16 cellular contexts compared by ENCODE assay signal in genomic region chr11:1871531-1871930, GRCh38. TPM values are rescaled to one million over a fixed set of nuclear protein-coding genes. Genes with fewer than 3 reads are reported as not detected.
DNase-seq lines count a peak whose midpoint lies in the region; ATAC-seq and TF ChIP-seq lines count a peak whose summit lies in the region.
"Had no signal": no experiment of that assay in that cellular context is flagged by ENCODE, and none has a peak within 500 bp of the region (broad histone marks: within the 10 kb centered on the region; RNA-seq: fewer than 3 reads in every experiment).

No MANE protein-coding gene starts in this region.

- H3K36me3 ChIP-seq in CD8-positive, alpha-beta T cell (ENCODE audit: insufficient read depth, low read length), result no peaks in the 10 kb centered on the region
- H3K36me3 ChIP-seq in mesenchymal stem cell (ENCODE audit: control insufficient read depth in 1 of 2, insufficient read depth in 2 of 2, low read depth in 1 of 2, low read length in 2 of 2) (no peaks in the 10 kb centered on the region), Caco-2 (ENCODE audit: control insufficient read depth, insufficient read depth, low read length) (no peaks in the 10 kb centered on the region)

- H2BK15ac ChIP-seq in mesenchymal stem cell (ENCODE audit: low read depth, poor library complexity, severe bottlenecking), result peak overlapping the region; percentile 12

- H3K18ac ChIP-seq in mesenchymal stem cell (ENCODE audit: low read depth in 1 of 2, low read length in 2 of 2), result peak overlapping the region in 1 of 2 experiments; percentile 16

- H3K36me3 Mint-ChIP-seq in CD8-positive, alpha-beta T cell, result peaks cover 3% of the 10 kb centered on the region
- H3K36me3 Mint-ChIP-seq in central memory CD8-positive, alpha-beta T cell (ENCODE audit: insufficient read depth), result peaks cover 30% of the 10 kb centered on the region
- peaks cover 89% of the 10 kb centered on the region for H3K36me3 Mint-ChIP-seq in stimulated activated effector memory CD8-positive, alpha-beta T cell treated with anti-CD3 and anti-CD28 coated beads, Interleukin-12 subunit alpha, Interleukin-12 subunit beta, amount 100 ng/mL, for 72 hours
- peaks cover 1% of the 10 kb centered on the region for H3K36me3 Mint-ChIP-seq in activated T-helper 1 cell treated with anti-CD3 and anti-CD28 coated beads, Interleukin-12 subunit alpha, Interleukin-12 subunit beta, Interleukin-2, Interleukin-4 antibody, amounts not matched to agents 30 ng/mL and 10 ng/mL and 1 ng/mL, durations not matched to agents 14 hours and 24 hours and 36 hours (ENCODE audit: low read depth)
- no peaks in the 10 kb centered on the region for H3K36me3 Mint-ChIP-seq in Caco-2 (ENCODE audit: insufficient read depth, unreplicated experiment)

- no peak for ATAC-seq in CD8-positive, alpha-beta T cell
- no peak for ATAC-seq in central memory CD8-positive, alpha-beta T cell (replicated peaks; ENCODE audit: extremely low read depth, poor library complexity, severe bottlenecking)
- no peak for ATAC-seq in stimulated activated effector memory CD8-positive, alpha-beta T cell treated with anti-CD3 and anti-CD28 coated beads, Interleukin-12 subunit alpha, Interleukin-12 subunit beta, amount 100 ng/mL, for 72 hours

- peak overlapping the region; percentile 33 for H3K4me3 ChIP-seq in CD8-positive, alpha-beta T cell (ENCODE audit: low read depth, low read length)
- peak overlapping the region in 1 of 2 experiments; percentile 86 for H3K4me3 ChIP-seq in mesenchymal stem cell (ENCODE audit: insufficient read depth in 1 of 2, low read depth in 1 of 2, low read length in 2 of 2)
- H3K4me3 ChIP-seq in Caco-2 (ENCODE audit: low read depth, low read length), result no peak overlapping the region
- H3K4me3 ChIP-seq: dorsolateral prefrontal cortex had no signal

- no TSS peak for BruUV-seq in Caco-2 (replicated peaks; lab: Mats Ljungman, UMichigan)

- H3K4me1 ChIP-seq in CD8-positive, alpha-beta T cell (ENCODE audit: insufficient read depth, low read length), result peaks cover 65% of the 10 kb centered on the region
- H3K4me1 ChIP-seq in mesenchymal stem cell (ENCODE audit: control insufficient read depth, insufficient read depth, low read depth, low read length) (peaks cover 62% of the 10 kb centered on the region), Caco-2 (peaks cover 4% of the 10 kb centered on the region)

- H2BK12ac ChIP-seq in mesenchymal stem cell (ENCODE audit: low read length in 2 of 2), result peak overlapping the region in 1 of 2 experiments; percentile 37

- POLR2A ChIA-PET in CD8-positive, alpha-beta T cell (lab: Charles Lee), result interaction anchor here (1.8 to 3.1 kb wide), 2 partner anchors 18 to 19 kb away, joined by 6 to 34 read pairs; partner anchors contain the start of gene LSP1
- POLR2A ChIA-PET in Caco-2 (lab: Charles Lee), result no interaction called here

- no peak for DNase-seq in CD8-positive, alpha-beta T cell
- DNase-seq in central memory CD8-positive, alpha-beta T cell (ENCODE audit: low spot score in 2 of 2), result no peak
- DNase-seq in mesenchymal stem cell, result no peak
- no peak for DNase-seq in stimulated activated effector memory CD8-positive, alpha-beta T cell treated with anti-CD3 and anti-CD28 coated beads, Interleukin-12 subunit alpha, Interleukin-12 subunit beta, amount 100 ng/mL, for 72 hours (ENCODE audit: low spot score in 2 of 2)
- no peak for DNase-seq in GM10266 (ENCODE audit: extremely low spot score)
- DNase-seq in activated T-helper 1 cell treated with anti-CD3 and anti-CD28 coated beads, Interleukin-12 subunit alpha, Interleukin-12 subunit beta, Interleukin-2, Interleukin-4 antibody, amounts not matched to agents 30 ng/mL and 10 ng/mL and 1 ng/mL, durations not matched to agents 14 hours and 24 hours and 36 hours (ENCODE audit: low spot score), result no peak
- DNase-seq in NCI-H69 (lab: John Stamatoyannopoulos, UW), result no peak
- no peak for DNase-seq in Caco-2
- DNase-seq: activated T-cell treated with anti-CD3 and anti-CD28 coated beads, Interleukin-2, amount 50 U/mL, for 72 hours; dorsolateral prefrontal cortex; NCI-H2029 treated with DMSO at 0.1 percent for 48 hours; NCI-H526 treated with DMSO at 0.1 percent for 48 hours; T1000 had no signal

- H3K14ac ChIP-seq in mesenchymal stem cell (ENCODE audit: low read length in 2 of 2), result peak overlapping the region in 1 of 2 experiments; percentile 18

- H2AFZ ChIP-seq in mesenchymal stem cell (ENCODE audit: low read depth, low read length), result no peak overlapping the region

- no peaks in the 10 kb centered on the region for H3K27me3 ChIP-seq in CD8-positive, alpha-beta T cell (ENCODE audit: insufficient read depth, low read length)
- H3K27me3 ChIP-seq in mesenchymal stem cell (ENCODE audit: control insufficient read depth in 1 of 2, insufficient read depth in 1 of 2, low read length in 2 of 2) (peaks cover 0 to 32% of the 10 kb centered on the region in 2 experiments), Caco-2 (replicated peaks; ENCODE audit: control insufficient read depth, insufficient read depth, low read length) (no peaks in the 10 kb centered on the region; the same call in 1 of the 2 replicates)

- H3K27me3 Mint-ChIP-seq in CD8-positive, alpha-beta T cell (ENCODE audit: low read depth), result no peaks in the 10 kb centered on the region
- H3K27me3 Mint-ChIP-seq in central memory CD8-positive, alpha-beta T cell, result no peaks in the 10 kb centered on the region
- peaks cover 2% of the 10 kb centered on the region for H3K27me3 Mint-ChIP-seq in activated T-helper 1 cell treated with anti-CD3 and anti-CD28 coated beads, Interleukin-12 subunit alpha, Interleukin-12 subunit beta, Interleukin-2, Interleukin-4 antibody, amounts not matched to agents 30 ng/mL and 10 ng/mL and 1 ng/mL, durations not matched to agents 14 hours and 24 hours and 36 hours (ENCODE audit: insufficient read depth)
- H3K27me3 Mint-ChIP-seq in Caco-2 (ENCODE audit: insufficient read depth, unreplicated experiment), result peaks cover 2% of the 10 kb centered on the region
- H3K27me3 Mint-ChIP-seq: activated CD4-positive, alpha-beta T cell treated with anti-CD3 and anti-CD28 coated beads, Interleukin-2, amount 10 ng/mL, durations not matched to agents 24 days and 14 days had no signal

- peaks cover 56% of the 10 kb centered on the region for H3K4me1 Mint-ChIP-seq in CD8-positive, alpha-beta T cell (ENCODE audit: low read depth)
- H3K4me1 Mint-ChIP-seq in central memory CD8-positive, alpha-beta T cell, result peaks cover 71% of the 10 kb centered on the region
- H3K4me1 Mint-ChIP-seq in stimulated activated effector memory CD8-positive, alpha-beta T cell treated with anti-CD3 and anti-CD28 coated beads, Interleukin-12 subunit alpha, Interleukin-12 subunit beta, amount 100 ng/mL, for 72 hours, result peaks cover 74% of the 10 kb centered on the region
- H3K4me1 Mint-ChIP-seq in activated T-helper 1 cell treated with anti-CD3 and anti-CD28 coated beads, Interleukin-12 subunit alpha, Interleukin-12 subunit beta, Interleukin-2, Interleukin-4 antibody, amounts not matched to agents 30 ng/mL and 10 ng/mL and 1 ng/mL, durations not matched to agents 14 hours and 24 hours and 36 hours (ENCODE audit: low read depth), result peaks cover 9% of the 10 kb centered on the region
- no peaks in the 10 kb centered on the region for H3K4me1 Mint-ChIP-seq in Caco-2 (ENCODE audit: low read depth, unreplicated experiment)

- CTCF ChIA-PET in CD8-positive, alpha-beta T cell (lab: Charles Lee), result interaction anchor here (3.8 kb wide), 1 partner anchor 11 kb away, joined by 24 read pairs; no protein-coding TSS in a partner anchor
- CTCF ChIA-PET in Caco-2 (lab: Charles Lee), result interaction anchor here (1.3 kb wide), 1 partner anchor 47 kb away, joined by 6 read pairs; no protein-coding TSS in a partner anchor

- no peak overlapping the region for H2BK120ac ChIP-seq in mesenchymal stem cell (ENCODE audit: low read depth, low read length)

- intact Hi-C loops in CD8-positive, alpha-beta T cell (cut with DNase I, micrococcal nuclease), result loop anchor here (1.0 to 2.0 kb wide), 3 partner anchors 18 to 34 kb away; partner anchors contain the start of gene LSP1 (in 2 of the 2)
- intact Hi-C loops in activated T-helper 1 cell treated with anti-CD3 and anti-CD28 coated beads, Interleukin-12 subunit alpha, Interleukin-12 subunit beta, Interleukin-2, Interleukin-4 antibody, amounts not matched to agents 30 ng/mL and 10 ng/mL and 1 ng/mL, durations not matched to agents 14 hours and 24 hours and 36 hours (cut with micrococcal nuclease), result loop anchor here (2.0 kb wide), 1 partner anchor 17 kb away; no protein-coding TSS in a partner anchor
- intact Hi-C loops in Caco-2 (cut with micrococcal nuclease; ENCODE audit: unreplicated experiment), result no loop called here

- TF ChIP-seq CTCF in CD8-positive, alpha-beta T cell (IDR thresholded peaks at IDR 0.05), result no peak
- TF ChIP-seq CTCF in GM10266 (IDR thresholded peaks at IDR 0.05; ENCODE audit: control insufficient read depth, insufficient read depth, low read depth, missing control alignments) (no peak), Caco-2 (IDR thresholded peaks at IDR 0.05; ENCODE audit: insufficient read depth in 1 of 2, low read depth in 1 of 2, low read length in 1 of 2, severe bottlenecking in 1 of 2, unreplicated experiment in 1 of 2) (no peak)

- no peaks in the 10 kb centered on the region for H3K9me3 Mint-ChIP-seq in CD8-positive, alpha-beta T cell
- no peaks in the 10 kb centered on the region for H3K9me3 Mint-ChIP-seq in central memory CD8-positive, alpha-beta T cell
- no peaks in the 10 kb centered on the region for H3K9me3 Mint-ChIP-seq in stimulated activated effector memory CD8-positive, alpha-beta T cell treated with anti-CD3 and anti-CD28 coated beads, Interleukin-12 subunit alpha, Interleukin-12 subunit beta, amount 100 ng/mL, for 72 hours
- H3K9me3 Mint-ChIP-seq in activated T-helper 1 cell treated with anti-CD3 and anti-CD28 coated beads, Interleukin-12 subunit alpha, Interleukin-12 subunit beta, Interleukin-2, Interleukin-4 antibody, amounts not matched to agents 30 ng/mL and 10 ng/mL and 1 ng/mL, durations not matched to agents 14 hours and 24 hours and 36 hours, result no peaks in the 10 kb centered on the region
- no peaks in the 10 kb centered on the region for H3K9me3 Mint-ChIP-seq in Caco-2 (ENCODE audit: unreplicated experiment)
- H3K9me3 Mint-ChIP-seq: activated CD4-positive, alpha-beta T cell treated with anti-CD3 and anti-CD28 coated beads, Interleukin-2, amount 10 ng/mL, durations not matched to agents 24 days and 14 days; activated T-cell treated with anti-CD3 and anti-CD28 coated beads, Interleukin-2, amount 50 U/mL, for 72 hours had no signal

- H3K4ac ChIP-seq in mesenchymal stem cell (ENCODE audit: low read depth in 1 of 2, low read length in 2 of 2), result no peak overlapping the region

- H3K9me3 ChIP-seq in CD8-positive, alpha-beta T cell (ENCODE audit: low read length), result no peaks in the 10 kb centered on the region
- H3K9me3 ChIP-seq in mesenchymal stem cell (ENCODE audit: control insufficient read depth, low read length) (no peaks in the 10 kb centered on the region), Caco-2 (no peaks in the 10 kb centered on the region)

- H3K4me3 Mint-ChIP-seq in CD8-positive, alpha-beta T cell, result no peak overlapping the region
- peak overlapping the region; percentile 75 for H3K4me3 Mint-ChIP-seq in central memory CD8-positive, alpha-beta T cell
- H3K4me3 Mint-ChIP-seq in stimulated activated effector memory CD8-positive, alpha-beta T cell treated with anti-CD3 and anti-CD28 coated beads, Interleukin-12 subunit alpha, Interleukin-12 subunit beta, amount 100 ng/mL, for 72 hours, result peak overlapping the region; percentile 69
- no peak overlapping the region for H3K4me3 Mint-ChIP-seq in activated T-helper 1 cell treated with anti-CD3 and anti-CD28 coated beads, Interleukin-12 subunit alpha, Interleukin-12 subunit beta, Interleukin-2, Interleukin-4 antibody, amounts not matched to agents 30 ng/mL and 10 ng/mL and 1 ng/mL, durations not matched to agents 14 hours and 24 hours and 36 hours
- no peak overlapping the region for H3K4me3 Mint-ChIP-seq in Caco-2 (ENCODE audit: unreplicated experiment)

- H3K9ac ChIP-seq in mesenchymal stem cell (ENCODE audit: low read length), result peak overlapping the region; percentile 88

- H4K91ac ChIP-seq in mesenchymal stem cell (ENCODE audit: low read length), result peak overlapping the region; percentile 31

- no peak overlapping the region for H3K4me2 ChIP-seq in mesenchymal stem cell (ENCODE audit: low read length, poor library complexity, severe bottlenecking)

- H2BK5ac ChIP-seq in mesenchymal stem cell (ENCODE audit: low read depth, low read length, poor library complexity, severe bottlenecking), result no peak overlapping the region

- H4K8ac ChIP-seq in mesenchymal stem cell (ENCODE audit: low read length), result no peak overlapping the region

- peak overlapping the region; percentile 76 for H3K27ac Mint-ChIP-seq in CD8-positive, alpha-beta T cell
- peak overlapping the region; percentile 93 for H3K27ac Mint-ChIP-seq in central memory CD8-positive, alpha-beta T cell (ENCODE audit: low read depth)
- H3K27ac Mint-ChIP-seq in stimulated activated effector memory CD8-positive, alpha-beta T cell treated with anti-CD3 and anti-CD28 coated beads, Interleukin-12 subunit alpha, Interleukin-12 subunit beta, amount 100 ng/mL, for 72 hours, result peak overlapping the region; percentile 93
- H3K27ac Mint-ChIP-seq in activated T-helper 1 cell treated with anti-CD3 and anti-CD28 coated beads, Interleukin-12 subunit alpha, Interleukin-12 subunit beta, Interleukin-2, Interleukin-4 antibody, amounts not matched to agents 30 ng/mL and 10 ng/mL and 1 ng/mL, durations not matched to agents 14 hours and 24 hours and 36 hours, result no peak overlapping the region
- H3K27ac Mint-ChIP-seq in Caco-2 (ENCODE audit: unreplicated experiment), result no peak overlapping the region

- H2AK5ac ChIP-seq in mesenchymal stem cell (ENCODE audit: low read length, severe bottlenecking), result peak overlapping the region; percentile 27

- no peak overlapping the region for H3K23ac ChIP-seq in mesenchymal stem cell (ENCODE audit: low read length in 2 of 2)

- H3K79me1 ChIP-seq in mesenchymal stem cell (replicated peaks; ENCODE audit: low read length, poor library complexity, severe bottlenecking), result peaks cover 2% of the 10 kb centered on the region

- peak overlapping the region; percentile 35 for H3K27ac ChIP-seq in CD8-positive, alpha-beta T cell (ENCODE audit: low read depth, low read length)
- H3K27ac ChIP-seq in mesenchymal stem cell (ENCODE audit: low read length, poor library complexity, severe bottlenecking), result no peak overlapping the region
- H3K27ac ChIP-seq: dorsolateral prefrontal cortex had no signal

- 88% methylated on average over 12 of the region's 15 CpGs for WGBS in mesenchymal stem cell

RNA-seq across cellular contexts. Expression of gene LSP1, which starts 18.6 kb away (rescaled TPM):
- total RNA-seq in CD8-positive, alpha-beta T cell, result 100 to 1,000 TPM; 190 to 191 TPM
- polyA plus RNA-seq in mesenchymal stem cell (2013, experiment 1 of 2), result 1.3 TPM
- polyA plus RNA-seq in mesenchymal stem cell (2013, experiment 2 of 2), result 1.3 TPM
- total RNA-seq in activated T-helper 1 cell treated with anti-CD3 and anti-CD28 coated beads, Interleukin-12 subunit alpha, Interleukin-12 subunit beta, Interleukin-2, Interleukin-4 antibody, amounts not matched to agents 30 ng/mL and 10 ng/mL and 1 ng/mL, durations not matched to agents 14 hours and 24 hours and 36 hours, result 257 and 262 TPM in 2 replicates
- total RNA-seq in Caco-2 (2022), result 1.5 TPM in 1 of 2 replicates, not detected in the other
- polyA plus RNA-seq: BJ had no signal

RNA-seq across cellular contexts. Expression of gene PRR33, which starts 20.2 kb away (rescaled TPM):
- total RNA-seq in CD8-positive, alpha-beta T cell, result not detected
- polyA plus RNA-seq in mesenchymal stem cell (2013, experiment 1 of 2), result not detected
- not detected for polyA plus RNA-seq in mesenchymal stem cell (2013, experiment 2 of 2)
- 0.05 TPM in 1 of 2 replicates, not detected in the other for total RNA-seq in activated T-helper 1 cell treated with anti-CD3 and anti-CD28 coated beads, Interleukin-12 subunit alpha, Interleukin-12 subunit beta, Interleukin-2, Interleukin-4 antibody, amounts not matched to agents 30 ng/mL and 10 ng/mL and 1 ng/mL, durations not matched to agents 14 hours and 24 hours and 36 hours
- not detected in 2 replicates for total RNA-seq in Caco-2 (2022)
- total RNA-seq: activated CD4-positive, alpha-beta T cell treated with anti-CD3 and anti-CD28 coated beads, Interleukin-2, amount 10 ng/mL, durations not matched to agents 24 days and 14 days; activated T-cell treated with anti-CD3 and anti-CD28 coated beads, Interleukin-2, amount 50 U/mL, for 72 hours; Daoy; dorsolateral prefrontal cortex had no signal
- polyA plus RNA-seq: BJ had no signal

RNA-seq across cellular contexts. Expression of gene TNNI2, which starts 32.8 kb away (rescaled TPM):
- under 1 TPM in 1 of 2 experiments, not detected in 1; 0.60 TPM for total RNA-seq in CD8-positive, alpha-beta T cell
- not detected for polyA plus RNA-seq in mesenchymal stem cell (2013, experiment 1 of 2)
- 0.07 TPM for polyA plus RNA-seq in mesenchymal stem cell (2013, experiment 2 of 2)
- total RNA-seq in activated T-helper 1 cell treated with anti-CD3 and anti-CD28 coated beads, Interleukin-12 subunit alpha, Interleukin-12 subunit beta, Interleukin-2, Interleukin-4 antibody, amounts not matched to agents 30 ng/mL and 10 ng/mL and 1 ng/mL, durations not matched to agents 14 hours and 24 hours and 36 hours, result not detected in 2 replicates
- total RNA-seq in Caco-2 (2022), result 5.7 and 8.6 TPM in 2 replicates
- total RNA-seq: activated CD4-positive, alpha-beta T cell treated with anti-CD3 and anti-CD28 coated beads, Interleukin-2, amount 10 ng/mL, durations not matched to agents 24 days and 14 days; Daoy had no signal
- polyA plus RNA-seq: BJ had no signal

RNA-seq across cellular contexts. Expression of gene SYT8, which starts 36.7 kb away (rescaled TPM):
- not detected for total RNA-seq in CD8-positive, alpha-beta T cell
- polyA plus RNA-seq in mesenchymal stem cell (2013, experiment 1 of 2), result not detected
- not detected for polyA plus RNA-seq in mesenchymal stem cell (2013, experiment 2 of 2)
- not detected in 2 replicates for total RNA-seq in activated T-helper 1 cell treated with anti-CD3 and anti-CD28 coated beads, Interleukin-12 subunit alpha, Interleukin-12 subunit beta, Interleukin-2, Interleukin-4 antibody, amounts not matched to agents 30 ng/mL and 10 ng/mL and 1 ng/mL, durations not matched to agents 14 hours and 24 hours and 36 hours
- 11.3 and 14.9 TPM in 2 replicates for total RNA-seq in Caco-2 (2022)
- total RNA-seq: activated CD4-positive, alpha-beta T cell treated with anti-CD3 and anti-CD28 coated beads, Interleukin-2, amount 10 ng/mL, durations not matched to agents 24 days and 14 days; activated T-cell treated with anti-CD3 and anti-CD28 coated beads, Interleukin-2, amount 50 U/mL, for 72 hours; Daoy had no signal
- polyA plus RNA-seq: BJ had no signal

RNA-seq across cellular contexts. Expression of gene TNNT3, which starts 48.0 kb away (rescaled TPM):
- 10 to 100 TPM; 18.6 to 19.2 TPM for total RNA-seq in CD8-positive, alpha-beta T cell
- not detected for polyA plus RNA-seq in mesenchymal stem cell (2013, experiment 1 of 2)
- polyA plus RNA-seq in mesenchymal stem cell (2013, experiment 2 of 2), result not detected
- total RNA-seq in activated T-helper 1 cell treated with anti-CD3 and anti-CD28 coated beads, Interleukin-12 subunit alpha, Interleukin-12 subunit beta, Interleukin-2, Interleukin-4 antibody, amounts not matched to agents 30 ng/mL and 10 ng/mL and 1 ng/mL, durations not matched to agents 14 hours and 24 hours and 36 hours, result 0.64 and 0.70 TPM in 2 replicates
- 0.88 and 2.8 TPM in 2 replicates for total RNA-seq in Caco-2 (2022)
- total RNA-seq: Daoy had no signal
- polyA plus RNA-seq: BJ had no signal

Comparison
In these comparisons a context has a peak if more than half of its experiments do, and no peak if none do; other contexts are left out.
1. H3K27ac Mint-ChIP-seq: peak in CD8-positive, alpha-beta T cell (single experiment), central memory CD8-positive, alpha-beta T cell (single experiment) and stimulated activated effector memory CD8-positive, alpha-beta T cell treated with anti-CD3 and anti-CD28 coated beads, Interleukin-12 subunit alpha, Interleukin-12 subunit beta, amount 100 ng/mL, for 72 hours (single experiment); none in activated T-helper 1 cell treated with anti-CD3 and anti-CD28 coated beads, Interleukin-12 subunit alpha, Interleukin-12 subunit beta, Interleukin-2, Interleukin-4 antibody, amounts not matched to agents 30 ng/mL and 10 ng/mL and 1 ng/mL, durations not matched to agents 14 hours and 24 hours and 36 hours (single experiment) and Caco-2 (single experiment).
2. H3K4me3 Mint-ChIP-seq: peak in central memory CD8-positive, alpha-beta T cell (single experiment) and stimulated activated effector memory CD8-positive, alpha-beta T cell treated with anti-CD3 and anti-CD28 coated beads, Interleukin-12 subunit alpha, Interleukin-12 subunit beta, amount 100 ng/mL, for 72 hours (single experiment); none in CD8-positive, alpha-beta T cell (single experiment), activated T-helper 1 cell treated with anti-CD3 and anti-CD28 coated beads, Interleukin-12 subunit alpha, Interleukin-12 subunit beta, Interleukin-2, Interleukin-4 antibody, amounts not matched to agents 30 ng/mL and 10 ng/mL and 1 ng/mL, durations not matched to agents 14 hours and 24 hours and 36 hours (single experiment) and Caco-2 (single experiment).
3. RNA of gene LSP1, which starts 18.6 kb away (total RNA-seq): 257 to 262 TPM in activated T-helper 1 cell treated with anti-CD3 and anti-CD28 coated beads, Interleukin-12 subunit alpha, Interleukin-12 subunit beta, Interleukin-2, Interleukin-4 antibody, amounts not matched to agents 30 ng/mL and 10 ng/mL and 1 ng/mL, durations not matched to agents 14 hours and 24 hours and 36 hours and 190 to 191 TPM in CD8-positive, alpha-beta T cell; 1.5 TPM in Caco-2; every median in the first group is over 10 times any median in the second.